Comparison of ENCODE assay signal across 8 cellular contexts in the genomic region with DNA sequence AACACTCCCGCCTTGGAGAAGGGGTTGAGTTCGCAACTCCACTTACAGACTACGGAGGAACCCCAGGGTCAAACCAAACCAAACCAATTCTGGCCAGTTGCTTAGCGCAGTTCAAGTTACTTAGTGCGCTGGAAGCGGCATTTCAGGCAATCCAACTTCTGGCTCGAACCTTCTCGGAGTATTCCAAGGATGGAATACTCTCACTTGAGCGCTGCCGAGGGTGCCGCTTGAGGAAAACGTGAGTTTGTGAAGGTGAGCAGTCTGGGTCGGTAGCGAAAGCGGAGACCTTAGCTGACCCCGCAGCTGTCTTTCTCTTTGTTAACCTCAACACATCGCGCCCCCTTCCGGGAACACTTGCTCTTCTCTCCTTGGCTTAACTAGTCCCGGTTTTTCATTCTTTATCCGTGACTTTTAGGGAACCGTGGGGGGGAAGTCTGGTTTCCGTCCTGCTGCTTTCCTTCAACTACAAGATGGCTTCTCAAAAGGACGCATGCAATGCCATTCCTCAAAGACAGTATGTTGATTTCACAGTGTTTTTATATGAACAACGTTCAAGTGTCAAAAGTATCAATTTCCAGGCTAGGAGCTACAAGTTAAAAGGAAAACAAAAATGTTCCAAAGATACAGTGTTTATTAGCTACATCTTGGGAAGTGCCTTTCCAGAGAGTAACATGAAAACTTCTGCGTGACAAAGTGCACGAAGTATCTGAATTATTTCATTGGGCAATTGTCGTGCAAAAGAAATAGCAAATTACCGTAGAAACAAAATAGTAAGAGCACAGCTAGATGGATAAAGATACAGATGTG. TPM values are rescaled to one million over a fixed set of nuclear protein-coding genes. Genes with fewer than 3 reads are reported as not detected.
A peak's percentile ranks its signal among the peaks of the same experiment; 100 is the strongest.
DNase-seq lines count a peak whose midpoint lies in the region; ATAC-seq and TF ChIP-seq lines count a peak whose summit lies in the region.

No MANE protein-coding gene starts in this region.

- TF ChIP-seq POLR2A in Peyer's patch (IDR thresholded peaks at IDR 0.05), result no peak

- no peaks in the 10 kb centered on the region for H3K9me3 Mint-ChIP-seq in natural killer cell treated with Interleukin-12 subunit alpha and Interleukin-12 subunit beta and Interleukin-15 and Interleukin-18, amount 100 ng/mL, for 72 hours

- peak; percentile 53 for ATAC-seq in GM21717 (IDR thresholded peaks at IDR 0.05; ENCODE audit: unreplicated experiment)
- ATAC-seq in natural killer cell treated with Interleukin-12 subunit alpha and Interleukin-12 subunit beta and Interleukin-15 and Interleukin-18, amount 100 ng/mL, for 72 hours, result peak; percentile 68 to 72
- ATAC-seq in stimulated activated naive CD8-positive, alpha-beta T cell treated with anti-CD3 and anti-CD28 coated beads, Interleukin-15, Interleukin-2, amounts not matched to agents 100 U/mL and 50 U/mL, for 24 hours, result peak; percentile 56

- no peaks in the 10 kb centered on the region for H3K9me3 ChIP-seq in Peyer's patch

- peak overlapping the region; percentile 43 to 84 (median 78) for H3K4me3 ChIP-seq in Peyer's patch
- H3K4me3 ChIP-seq in fibroblast of the aortic adventitia (ENCODE audit: low read depth, low read length), result peak overlapping the region; percentile 98

- H3K36me3 Mint-ChIP-seq in natural killer cell treated with Interleukin-12 subunit alpha and Interleukin-12 subunit beta and Interleukin-15 and Interleukin-18, amount 100 ng/mL, for 72 hours, result peaks cover 6% of the 10 kb centered on the region

- peak; percentile 32; the same call in 1 of the 2 replicates for TF ChIP-seq RAD21 in Ishikawa (IDR thresholded peaks at IDR 0.05; ENCODE audit: low read depth)

- no peaks in the 10 kb centered on the region for H3K27me3 Mint-ChIP-seq in natural killer cell treated with Interleukin-12 subunit alpha and Interleukin-12 subunit beta and Interleukin-15 and Interleukin-18, amount 100 ng/mL, for 72 hours

- peak in 4 of 6 experiments; percentile 32 to 42 (median 42) for TF ChIP-seq CTCF in Peyer's patch (IDR thresholded peaks at IDR 0.05)
- peak; percentile 48 for TF ChIP-seq CTCF in fibroblast of the aortic adventitia (IDR thresholded peaks at IDR 0.05; ENCODE audit: insufficient read depth, low read length)

- H3K27ac ChIP-seq in Peyer's patch, result peak overlapping the region; percentile 84 to 98 (median 95)

- H3K27ac Mint-ChIP-seq in natural killer cell treated with Interleukin-12 subunit alpha and Interleukin-12 subunit beta and Interleukin-15 and Interleukin-18, amount 100 ng/mL, for 72 hours, result peak overlapping the region; percentile 96

- H3K36me3 ChIP-seq in Peyer's patch, result no peaks in the 10 kb centered on the region

- TF ChIP-seq EP300 in Ishikawa (IDR thresholded peaks at IDR 0.05; ENCODE audit: borderline replicate concordance), result no peak

- DNase-seq in DMS79 (lab: John Stamatoyannopoulos, UW), result peak; percentile 78
- DNase-seq in Peyer's patch, result peak; percentile 88 to 94 (median 88)
- DNase-seq in activated T-helper 1 cell treated with anti-CD3 and anti-CD28 coated beads, Interleukin-2, amount 50 U/mL, for 16 hours (ENCODE audit: low read depth in 1 of 2, low spot score in 1 of 2), result peak; percentile 17 to 30
- DNase-seq in fibroblast of the aortic adventitia (ENCODE audit: low read depth), result peak; percentile 83
- peak; percentile 76 for DNase-seq in natural killer cell treated with Interleukin-12 subunit alpha and Interleukin-12 subunit beta and Interleukin-15 and Interleukin-18, amount 100 ng/mL, for 72 hours (ENCODE audit: low spot score)
- DNase-seq in stimulated activated naive CD8-positive, alpha-beta T cell treated with anti-CD3 and anti-CD28 coated beads, Interleukin-15, Interleukin-2, amounts not matched to agents 100 U/mL and 50 U/mL, for 24 hours, result peak; percentile 79

- peak overlapping the region; percentile 93 for H3K4me3 Mint-ChIP-seq in natural killer cell treated with Interleukin-12 subunit alpha and Interleukin-12 subunit beta and Interleukin-15 and Interleukin-18, amount 100 ng/mL, for 72 hours

- no peaks in the 10 kb centered on the region for H3K27me3 ChIP-seq in Peyer's patch

- H3K4me1 Mint-ChIP-seq in natural killer cell treated with Interleukin-12 subunit alpha and Interleukin-12 subunit beta and Interleukin-15 and Interleukin-18, amount 100 ng/mL, for 72 hours (ENCODE audit: low read depth in 2 of 2), result peaks cover 44 to 56% of the 10 kb centered on the region in 2 donors

- peaks cover 0 to 48% (median 19%) of the 10 kb centered on the region in 4 donors for H3K4me1 ChIP-seq in Peyer's patch

TF ChIP-seq in Ishikawa, 13 proteins besides CTCF, POLR2A, EP300 and RAD21:
- TF ChIP-seq CREB1 (IDR thresholded peaks at IDR 0.05; ENCODE audit: low read depth), result no peak
- TF ChIP-seq MAX (IDR thresholded peaks at IDR 0.05), result 0 out of 2 replicates have a peak, but pooled peaks have one; percentile 26
- peak; percentile 82 for TF ChIP-seq YY1 (IDR thresholded peaks at IDR 0.05; ENCODE audit: low read depth)
- TF ChIP-seq FOXM1 (IDR thresholded peaks at IDR 0.05; ENCODE audit: borderline replicate concordance, low read depth), result no peak; the same call in 1 of the 2 replicates
- no peak for TF ChIP-seq CEBPB (IDR thresholded peaks at IDR 0.05)

RNA-seq across cellular contexts. Expression of gene PNISR, which starts 0.7 kb away (rescaled TPM):
- total RNA-seq in Peyer's patch, result 100 to 1,000 TPM; 141 to 486 (median 204) TPM
- total RNA-seq in fibroblast of the aortic adventitia (ENCODE audit: low replicate concordance), result 60.4 and 69.4 TPM in 2 replicates
- total RNA-seq in natural killer cell treated with Interleukin-12 subunit alpha and Interleukin-12 subunit beta and Interleukin-15 and Interleukin-18, amount 100 ng/mL, for 72 hours, result 100 to 1,000 TPM; 105 to 113 TPM

RNA-seq across cellular contexts. Expression of gene COQ3, which starts 31.9 kb away (rescaled TPM):
- 1 to 10 TPM in 2 of 4 donors, under 1 TPM in 1, not detected in 1; 0.95 to 7.2 (median 1.7) TPM for total RNA-seq in Peyer's patch
- 6.3 and 8.9 TPM in 2 replicates for total RNA-seq in fibroblast of the aortic adventitia (ENCODE audit: low replicate concordance)
- 10 to 100 TPM in 1 of 2 donors, 1 to 10 TPM in 1; 7.9 to 12.5 TPM for total RNA-seq in natural killer cell treated with Interleukin-12 subunit alpha and Interleukin-12 subunit beta and Interleukin-15 and Interleukin-18, amount 100 ng/mL, for 72 hours

Comparison
In these comparisons a context has a peak if more than half of its experiments do, and no peak if none do; other contexts are left out.
1. Peak in every context shown above with its lines: DNase-seq, ATAC-seq, H3K4me3 ChIP-seq and H3K27ac ChIP-seq.
2. DNase-seq: peak in every context shown above with its lines; median percentile 88 in Peyer's patch; 83 in fibroblast of the aortic adventitia; 79 in stimulated activated naive CD8-positive, alpha-beta T cell treated with anti-CD3 and anti-CD28 coated beads, Interleukin-15, Interleukin-2, amounts not matched to agents 100 U/mL and 50 U/mL, for 24 hours; 78 in DMS79; 76 in natural killer cell treated with Interleukin-12 subunit alpha and Interleukin-12 subunit beta and Interleukin-15 and Interleukin-18, amount 100 ng/mL, for 72 hours; 24 in activated T-helper 1 cell treated with anti-CD3 and anti-CD28 coated beads, Interleukin-2, amount 50 U/mL, for 16 hours.